9 cellular contexts compared by ENCODE assay signal in the genomic region with DNA sequence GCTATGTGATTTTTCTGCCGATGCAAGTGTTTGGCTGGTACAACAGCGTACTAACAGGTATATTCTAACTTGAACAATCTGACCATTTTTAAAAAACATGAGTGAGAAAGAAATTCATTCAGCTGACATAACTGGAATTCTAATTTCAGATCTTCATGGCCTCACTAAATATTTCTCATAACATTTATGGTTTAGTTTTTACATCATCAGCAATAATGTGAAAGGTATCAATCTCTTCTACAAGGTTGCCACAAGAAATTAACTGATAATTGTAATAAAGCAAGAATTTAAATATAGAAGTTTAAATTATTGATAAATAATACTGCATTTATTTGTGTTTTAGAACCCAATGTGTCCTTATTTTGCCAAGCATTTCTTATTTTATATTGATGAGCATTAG. TPM values are rescaled to one million over a fixed set of nuclear protein-coding genes. Genes with fewer than 3 reads are reported as not detected.
"Had no signal": no experiment of that assay in that cellular context is flagged by ENCODE, and none has a peak within 500 bp of the region (broad histone marks: within the 10 kb centered on the region; RNA-seq: fewer than 3 reads in every experiment).

No MANE protein-coding gene starts in this region.

- FAIRE-seq: G401.6, GM12878, GM12891, GM12892, GM18507, GM19239 had no signal

- H3K4me3 ChIP-seq: GM12878 had no signal

- DNase-seq: GDM1, GF-D8 had no signal

- ATAC-seq: GM12878 had no signal

RNA-seq across cellular contexts. Expression of a gene that starts 5.2 kb away (rescaled TPM):
- total RNA-seq: G401, GM12878 had no signal
